ENCODE assay signal across 7 cellular contexts in genomic region chr17:33291248-33292183, GRCh38. TPM values are rescaled to one million over a fixed set of nuclear protein-coding genes. Genes with fewer than 3 reads are reported as not detected.
DNase-seq lines count a peak whose midpoint lies in the region; TF ChIP-seq lines count a peak whose summit lies in the region.

No MANE protein-coding gene starts in this region.

- peaks cover 92% of the 10 kb centered on the region for H3K27me3 Mint-ChIP-seq in H9 (ENCODE audit: low read depth)

- peaks cover 12 to 14% of the 10 kb centered on the region in 2 experiments for H3K4me1 Mint-ChIP-seq in H9

- H3K79me2 ChIP-seq in H9 (ENCODE audit: insufficient read depth, low read length) = no peaks in the 10 kb centered on the region

- H3K9ac ChIP-seq in H9 (ENCODE audit: extremely low read depth, insufficient read length, low read length) = no peak overlapping the region

- peaks cover 12% of the 10 kb centered on the region for H3K23me2 ChIP-seq in H9 (ENCODE audit: insufficient read length, low read depth, low read length, poor library complexity, severe bottlenecking)

- H2BK12ac ChIP-seq in H9 (ENCODE audit: insufficient read length, low read depth, low read length) = no peak overlapping the region

- no peak overlapping the region for H2BK5ac ChIP-seq in H9 (ENCODE audit: insufficient read length, low read length)

- H3K27me3 ChIP-seq in H9 (ENCODE audit: insufficient read depth, low read length) (peaks cover 38% of the 10 kb centered on the region), cardiac muscle cell (peaks cover 96% of the 10 kb centered on the region)

- no peak overlapping the region for H3K56ac ChIP-seq in H9 (ENCODE audit: insufficient read length, low read depth, low read length)

- H3K4me1 ChIP-seq in H9 (ENCODE audit: insufficient read depth, low read length) (no peaks in the 10 kb centered on the region; the same call in 1 of the 2 replicates), cardiac muscle cell (ENCODE audit: low read depth) (no peaks in the 10 kb centered on the region)

- no peaks in the 10 kb centered on the region for H3K9me3 ChIP-seq in H9 (ENCODE audit: control insufficient read depth, low read depth, low read length)
- no peaks in the 10 kb centered on the region for H3K9me3 ChIP-seq in cardiac muscle cell (ENCODE audit: low read depth)

- no peaks in the 10 kb centered on the region for H3K79me1 ChIP-seq in H9 (ENCODE audit: insufficient read depth, low read depth, low read length, poor library complexity, severe bottlenecking)

- no peak overlapping the region; a peak in 1 of 7 replicates for H3K27ac Mint-ChIP-seq in H9

- H2BK20ac ChIP-seq in H9 (ENCODE audit: low read depth, low read length, poor library complexity, severe bottlenecking) = no peak overlapping the region

- DNase-seq in H9 (peak; percentile 81), cardiac muscle cell (ENCODE audit: low read depth in 1 of 2, low spot score in 1 of 2) (peak; percentile 24 to 41), retinal pigment epithelial cell (ENCODE audit: low read depth) (no peak), DMS53 treated with DMSO at 0.1 percent for 48 hours (lab: John Stamatoyannopoulos, UW; ENCODE audit: unreplicated experiment) (no peak), superior temporal gyrus (ENCODE audit: extremely low spot score) (no peak)
- DNase-seq in stimulated activated CD4-positive, alpha-beta T cell treated with anti-CD3 and anti-CD28 coated beads, Interleukin-1b, Interleukin-23, amount 100 ng/mL, for 48 hours = no peak

- no peak overlapping the region for H3K4ac ChIP-seq in H9 (ENCODE audit: low read depth, low read length)

- H2AK5ac ChIP-seq in H9 (ENCODE audit: insufficient read length, low read length) = no peak overlapping the region

- no peaks in the 10 kb centered on the region for H3K36me3 ChIP-seq in cardiac muscle cell

- H2BK15ac ChIP-seq in H9 (ENCODE audit: low read depth, low read length) = no peak overlapping the region

- H4K91ac ChIP-seq in H9 (ENCODE audit: insufficient read length, low read depth, low read length) = no peak overlapping the region

- H4K5ac ChIP-seq in H9 (ENCODE audit: insufficient read length, low read depth, low read length) = no peak overlapping the region

- no peak overlapping the region for H2BK120ac ChIP-seq in H9 (ENCODE audit: low read depth, low read length, poor library complexity, severe bottlenecking)

- peaks cover 0 to 4% of the 10 kb centered on the region in 2 experiments; a peak in 1 of 5 replicates for H3K9me3 Mint-ChIP-seq in H9

- peak overlapping the region; percentile 69 for H3K4me2 ChIP-seq in H9 (ENCODE audit: insufficient read depth, insufficient read length, low read length)

- H3K4me3 Mint-ChIP-seq in H9 = peak overlapping the region; percentile 76 to 93

- H3K23ac ChIP-seq in H9 (ENCODE audit: insufficient read length, low read depth, low read length) = no peak overlapping the region

- H3K18ac ChIP-seq in H9 (ENCODE audit: insufficient read length, low read depth, low read length) = no peak overlapping the region

- peaks cover 3% of the 10 kb centered on the region for H4K20me1 ChIP-seq in H9 (ENCODE audit: control insufficient read depth, insufficient read depth, insufficient read length)

- H3K4me3 ChIP-seq in cardiac muscle cell (peak overlapping the region; percentile 23), retinal pigment epithelial cell (ENCODE audit: low read length) (peak overlapping the region; percentile 52)

- peak; percentile 30; the same call in 2 of the 3 replicates for TF ChIP-seq CTCF in H9 (conservative IDR thresholded peaks at IDR 0.05)
- TF ChIP-seq CTCF in VCaP (conservative IDR thresholded peaks at IDR 0.05) = peak; percentile 4; the same call in 1 of the 2 replicates
- TF ChIP-seq CTCF in cardiac muscle cell (IDR thresholded peaks at IDR 0.05; ENCODE audit: low read depth, low read length) = no peak
- peak; percentile 13 for TF ChIP-seq CTCF in retinal pigment epithelial cell (conservative IDR thresholded peaks at IDR 0.05; ENCODE audit: low read depth, low read length)

- no peaks in the 10 kb centered on the region; a peak in 2 of 7 replicates for H3K36me3 Mint-ChIP-seq in H9 (ENCODE audit: insufficient read depth in 1 of 3, low read depth in 3 of 3)

- no peak overlapping the region for H3T11ph ChIP-seq in H9 (ENCODE audit: low read length)

- H3K27ac ChIP-seq in H9 (ENCODE audit: insufficient read length, low read depth, low read length) = no peak overlapping the region
- peak overlapping the region; percentile 30; the same call in 1 of the 2 replicates for H3K27ac ChIP-seq in VCaP
- no peak overlapping the region for H3K27ac ChIP-seq in cardiac muscle cell

- H4K8ac ChIP-seq in H9 (replicated peaks; ENCODE audit: insufficient read length, low read depth, low read length) = no peak overlapping the region

- no CpG with 5 or more reads among the region's 104 CpGs for WGBS in H9 (ENCODE audit: extremely low coverage, insufficient read length, low lambda C conversion rate)

- H2AFZ ChIP-seq in H9 (ENCODE audit: low read length) = no peak overlapping the region

- no peak overlapping the region for H3K14ac ChIP-seq in H9 (ENCODE audit: insufficient read depth, low read length)

RNA-seq across cellular contexts. Expression of gene ASIC2, which starts 1.6 kb away (rescaled TPM):
- total RNA-seq in H9 (2021) (0.42 and 0.74 TPM in 2 replicates), cardiac muscle cell (not detected in 2 replicates)
- not detected in 2 replicates for polyA plus RNA-seq in cardiac muscle cell

Comparison
In these comparisons a context has a peak if more than half of its experiments do, and no peak if none do; other contexts are left out.
1. DNase-seq: peak in H9 (single experiment) and cardiac muscle cell (2 of 2); none in retinal pigment epithelial cell (single experiment), DMS53 treated with DMSO at 0.1 percent for 48 hours (single experiment), stimulated activated CD4-positive, alpha-beta T cell treated with anti-CD3 and anti-CD28 coated beads, Interleukin-1b, Interleukin-23, amount 100 ng/mL, for 48 hours (single experiment) and superior temporal gyrus (single experiment).